In the genomic region with DNA sequence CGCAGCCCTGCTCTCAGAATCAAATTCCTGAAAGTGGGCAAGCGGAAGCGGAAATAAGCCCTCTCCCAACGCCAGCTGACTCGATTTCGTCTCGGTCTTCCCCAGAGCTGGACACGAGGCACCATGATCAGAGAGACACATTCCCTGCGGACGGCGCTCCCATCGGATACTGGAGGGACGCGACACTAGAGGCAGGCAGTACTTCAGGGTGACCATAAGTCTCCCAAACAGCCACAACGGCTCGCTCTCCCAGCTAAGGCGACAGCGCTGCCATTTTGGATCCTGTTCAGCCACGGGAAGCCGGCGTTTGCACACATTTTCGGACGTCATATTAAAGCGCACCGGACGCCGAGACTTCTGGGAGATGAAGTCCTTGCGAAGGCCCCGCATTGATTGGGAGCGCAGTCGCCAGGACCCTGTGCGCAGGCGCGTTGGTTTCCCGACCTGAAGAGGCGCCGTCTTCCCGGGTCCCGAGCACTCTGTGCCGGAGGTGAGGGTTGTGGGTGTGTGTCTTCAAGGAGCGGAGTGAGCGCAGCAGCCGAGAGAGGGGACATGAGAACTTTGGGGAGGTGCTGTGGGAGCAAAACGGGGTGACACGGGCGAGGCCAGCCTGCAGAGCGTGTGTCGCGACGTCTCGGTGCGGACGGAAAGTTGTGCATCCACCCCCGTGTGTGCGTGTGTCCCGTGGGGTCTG, we compare ENCODE assay signal across 8 cellular contexts. TPM values are rescaled to one million over a fixed set of nuclear protein-coding genes. Genes with fewer than 3 reads are reported as not detected.
DNase-seq lines count a peak whose midpoint lies in the region; ATAC-seq, FAIRE-seq and TF ChIP-seq lines count a peak whose summit lies in the region.

A gene (plus strand): TSS at position 439 of the 694 bp plus-strand sequence. CDS start 10,418 bp downstream, outside the sequence.

- peak within 1 kb of the TSS; percentile 76 for H3K4me2 ChIP-seq in parathyroid adenoma (ENCODE audit: low read length)

- peak; percentile 96 for TF ChIP-seq POLR2A in GM12892 (IDR thresholded peaks at IDR 0.05; ENCODE audit: low read depth, low read length)
- TF ChIP-seq POLR2A in tibial nerve (IDR thresholded peaks at IDR 0.05), result peak; percentile 52 to 69

- H3K36me3 ChIP-seq in parathyroid adenoma (ENCODE audit: control insufficient read depth, insufficient read depth, low read length), result no peaks in the 10 kb centered on the region
- peaks cover 0 to 9% (median 0%) of the 10 kb centered on the region in 3 donors for H3K36me3 ChIP-seq in tibial nerve

- intact Hi-C loops in cardiac septum (cut with DNase I), result loop anchor here (1.0 to 2.0 kb wide), 2 partner anchors 42 to 45 kb away; a partner anchor contains a TSS

- H3K9me3 ChIP-seq in parathyroid adenoma (ENCODE audit: control insufficient read depth, low read length) (no peaks in the 10 kb centered on the region), tibial nerve (no peaks in the 10 kb centered on the region)

- peak in 1 of 2 donors; percentile 95 for TF ChIP-seq EP300 in tibial nerve (IDR thresholded peaks at IDR 0.05)

- DNase-seq in GM12892 (ENCODE audit: insufficient read length) (peak; percentile 96), NCI-H1436 (lab: John Stamatoyannopoulos, UW) (peak; percentile 95), SW480 (ENCODE audit: low spot score) (peak; percentile 97), cardiac septum (ENCODE audit: low spot score) (peak; percentile 98), tibial nerve (ENCODE audit: low spot score in 2 of 2) (peak; percentile 96 to 97)

- H3K27ac ChIP-seq in adipose tissue (ENCODE audit: low read depth, low read length) (peak within 1 kb of the TSS; percentile 89), parathyroid adenoma (peak within 1 kb of the TSS; percentile 95), tibial nerve (peak within 1 kb of the TSS; percentile 88 to 96 (median 91))

- FAIRE-seq in GM12892 (lab: Jason Lieb, UNC), result peak; percentile 96

- H3K9ac ChIP-seq in parathyroid adenoma, result peak within 1 kb of the TSS; percentile 84

- WGBS in adipose tissue, 3 donors, result 0 to 1% (median 0%) methylated on average over 56 of the region's 56 CpGs
- 0 to 1% methylated on average over 52 to 56 of the region's 56 CpGs for WGBS in tibial nerve, 2 donors

- TF ChIP-seq CTCF in parathyroid adenoma (IDR thresholded peaks at IDR 0.05), result no peak
- peak in 2 of 5 experiments; percentile 14 to 41 for TF ChIP-seq CTCF in tibial nerve (IDR thresholded peaks at IDR 0.05)

- H3K79me2 ChIP-seq in parathyroid adenoma, result peaks cover 17% of the 10 kb centered on the region

- H3K4me3 ChIP-seq in parathyroid adenoma (ENCODE audit: low read depth, low read length) (peak within 1 kb of the TSS; percentile 77), tibial nerve (peak within 1 kb of the TSS; percentile 68 to 91 (median 70))

- peak within 1 kb of the TSS; percentile 97 for H2AFZ ChIP-seq in parathyroid adenoma

- no peaks in the 10 kb centered on the region for H3K27me3 ChIP-seq in parathyroid adenoma (ENCODE audit: control insufficient read depth, insufficient read depth, low read length)
- no peaks in the 10 kb centered on the region for H3K27me3 ChIP-seq in tibial nerve

- ATAC-seq in HG02840 (IDR thresholded peaks at IDR 0.05; ENCODE audit: low FRiP score, unreplicated experiment), result peak; percentile 91

- peaks cover 11% of the 10 kb centered on the region for H3K4me1 ChIP-seq in parathyroid adenoma
- peaks cover 0 to 31% (median 11%) of the 10 kb centered on the region in 4 donors for H3K4me1 ChIP-seq in tibial nerve

RNA-seq across cellular contexts. Expression of the gene that starts here (rescaled TPM):
- polyA plus RNA-seq in GM12892 (2012; ENCODE audit: missing spikeins), result 2.2 TPM
- 1 to 10 TPM in 2 of 3 donors, under 1 TPM in 1; 0.79 to 1.5 (median 1.3) TPM for polyA plus RNA-seq in adipose tissue
- total RNA-seq in cardiac septum (4.1 TPM), tibial nerve (1 to 10 TPM; 3.9 to 5.7 (median 4.9) TPM)

Comparison
In these comparisons a context has a peak if more than half of its experiments do, and no peak if none do; other contexts are left out.
1. Peak in every context shown above with its lines: DNase-seq, ATAC-seq, H3K4me3 ChIP-seq and H3K27ac ChIP-seq.